In the genomic region with DNA sequence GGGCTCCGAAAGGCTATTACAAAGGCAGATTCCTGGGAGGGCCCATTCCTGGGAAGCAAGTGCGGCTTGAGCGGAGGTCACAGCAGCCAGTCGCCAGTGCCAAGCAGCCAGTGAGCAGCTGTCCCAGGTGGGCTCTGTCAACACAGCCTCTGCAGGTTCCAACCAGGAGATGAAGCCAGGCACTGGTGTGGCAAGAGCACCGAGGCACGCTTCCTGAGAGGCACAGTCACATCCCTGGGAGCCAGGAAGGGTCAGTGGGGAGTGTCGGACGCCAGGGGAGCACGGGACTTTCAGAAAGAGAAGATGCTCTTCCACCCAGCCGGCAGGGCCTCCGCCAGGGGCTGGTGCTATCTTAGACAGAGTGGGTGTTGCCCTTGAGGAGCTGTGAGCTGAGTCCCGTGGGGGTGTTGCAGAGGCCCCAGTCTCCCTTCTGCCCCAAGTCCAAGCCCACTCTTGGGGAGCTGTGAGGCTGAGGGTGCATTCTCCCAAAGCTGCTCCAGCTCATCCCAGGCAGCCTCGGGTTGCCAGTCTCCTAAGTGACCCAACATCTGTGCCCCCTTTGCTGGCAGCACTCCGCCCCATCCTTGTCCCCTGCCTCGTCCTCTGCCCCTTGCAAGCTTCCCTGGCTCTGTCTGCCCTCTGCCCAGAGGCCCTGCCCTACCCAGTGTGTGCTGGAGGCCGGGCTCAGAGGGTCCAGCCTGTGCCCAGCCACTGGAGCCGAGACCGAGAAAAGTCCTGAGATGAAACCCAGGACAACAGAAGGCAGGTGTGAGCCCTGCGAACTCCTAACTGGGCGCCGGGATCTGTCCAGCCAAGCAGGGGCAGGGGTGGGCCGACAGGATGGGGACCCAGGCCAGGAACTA, we compare ENCODE assay signal across 19 cellular contexts. TPM values are rescaled to one million over a fixed set of nuclear protein-coding genes. Genes with fewer than 3 reads are reported as not detected.
A peak's percentile ranks its signal among the peaks of the same experiment; 100 is the strongest.
DNase-seq lines count a peak whose midpoint lies in the region; ATAC-seq, FAIRE-seq and TF ChIP-seq lines count a peak whose summit lies in the region.
"Had no signal": no experiment of that assay in that cellular context is flagged by ENCODE, and none has a peak within 500 bp of the region (broad histone marks: within the 10 kb centered on the region; RNA-seq: fewer than 3 reads in every experiment).

No MANE protein-coding gene starts in this region.

- H3K4me1 ChIP-seq in K562 (replicated peaks in 1 of 2; ENCODE audit: control insufficient read depth in 2 of 2, insufficient read depth in 2 of 2, low read length in 2 of 2) (peaks cover 4 to 53% of the 10 kb centered on the region in 2 experiments), neuronal stem cell (ENCODE audit: control insufficient read depth in 2 of 2, insufficient read depth in 1 of 2, low read depth in 1 of 2, low read length in 2 of 2) (peaks cover 0 to 1% of the 10 kb centered on the region in 2 donors)
- H3K4me1 ChIP-seq: BE2C, HAP-1 had no signal

- H2AFZ ChIP-seq in K562 (ENCODE audit: low read depth, low read length): no peak overlapping the region
- H2AFZ ChIP-seq in neuronal stem cell (ENCODE audit: low read length): no peak overlapping the region
- H2AFZ ChIP-seq: GM23338 had no signal

- H2BK15ac ChIP-seq in neuronal stem cell (ENCODE audit: low read length): no peak overlapping the region

- CTCF ChIA-PET in K562 (lab: Yijun Ruan, JAX; ENCODE audit: low intra/inter-chr PET ratio): no interaction called here

- H4K8ac ChIP-seq in neuronal stem cell (ENCODE audit: low read depth, low read length): no peak overlapping the region

- no peak overlapping the region for H3K14ac ChIP-seq in neuronal stem cell (ENCODE audit: low read length)

- H4K91ac ChIP-seq in neuronal stem cell (ENCODE audit: low read depth, low read length, poor library complexity): no peak overlapping the region

- H2BK120ac ChIP-seq in neuronal stem cell (ENCODE audit: low read depth, low read length): no peak overlapping the region

- peak overlapping the region; percentile 23 for H3K4ac ChIP-seq in neuronal stem cell (ENCODE audit: low read length)

- H3K9me3 ChIP-seq in K562 (replicated peaks; ENCODE audit: control insufficient read depth, insufficient read depth, low read depth, low read length) (no peaks in the 10 kb centered on the region), neuronal stem cell (replicated peaks in 1 of 2; ENCODE audit: control insufficient read depth in 2 of 2, insufficient read depth in 1 of 2, low read depth in 1 of 2, low read length in 2 of 2) (no peaks in the 10 kb centered on the region)
- H3K9me3 ChIP-seq: BE2C, HAP-1 had no signal

- BruUV-seq in K562 (replicated peaks; lab: Mats Ljungman, UMichigan): no TSS peak

- H3K36me3 Mint-ChIP-seq in type B pancreatic cell: peaks cover 4% of the 10 kb centered on the region
- H3K36me3 Mint-ChIP-seq: CD4-positive, alpha-beta memory T cell had no signal

- H3K4me2 ChIP-seq in K562 (ENCODE audit: insufficient read depth, low read length) (no peak overlapping the region), neuronal stem cell (ENCODE audit: insufficient read depth, low read length, poor library complexity, severe bottlenecking) (no peak overlapping the region)
- H3K4me2 ChIP-seq: GM23338 had no signal

- H3K9ac ChIP-seq in K562 (ENCODE audit: insufficient read depth in 1 of 2, low read depth in 2 of 2, low read length in 2 of 2): peak overlapping the region in 1 of 2 experiments; percentile 36; a peak in 1 of 4 replicates
- peak overlapping the region; percentile 44 for H3K9ac ChIP-seq in neuronal stem cell (ENCODE audit: low read depth, low read length, poor library complexity)

- H3K79me2 ChIP-seq in K562 (ENCODE audit: control insufficient read depth, insufficient read depth, low read length): peaks cover 16% of the 10 kb centered on the region

- ATAC-seq in K562: peak; percentile 10
- ATAC-seq: GM23338 had no signal

- no peak overlapping the region for H2BK5ac ChIP-seq in neuronal stem cell (ENCODE audit: low read length)

- H4K20me1 ChIP-seq in K562 (replicated peaks; ENCODE audit: control insufficient read depth, insufficient read depth, low read length): peaks cover 34% of the 10 kb centered on the region

- H3K36me3 ChIP-seq in H7 (replicated peaks; ENCODE audit: control insufficient read depth, insufficient read depth, low read length) (no peaks in the 10 kb centered on the region; the same call in none of the 2 replicates), K562 (ENCODE audit: control insufficient read depth, insufficient read depth, low read length) (peaks cover 28% of the 10 kb centered on the region; the same call in 1 of the 3 replicates), neuronal stem cell (replicated peaks in 1 of 2; ENCODE audit: control insufficient read depth in 2 of 2, insufficient read depth in 2 of 2, low read length in 2 of 2) (peaks cover 5 to 19% of the 10 kb centered on the region in 2 donors)

- peak overlapping the region; percentile 16 for H3K27ac Mint-ChIP-seq in type B pancreatic cell
- H3K27ac Mint-ChIP-seq: CD4-positive, alpha-beta memory T cell; GM23338; HFFc6 had no signal

- H3K4me3 Mint-ChIP-seq in type B pancreatic cell: no peak overlapping the region
- H3K4me3 Mint-ChIP-seq: GM23338, HFFc6 had no signal

- peaks cover 12% of the 10 kb centered on the region for H3K9me1 ChIP-seq in K562 (ENCODE audit: control insufficient read depth, insufficient read depth, low read length)

- no peaks in the 10 kb centered on the region for H3K27me3 Mint-ChIP-seq in type B pancreatic cell
- H3K27me3 Mint-ChIP-seq: CD4-positive, alpha-beta memory T cell had no signal

- peak overlapping the region; percentile 8 for H3K23ac ChIP-seq in neuronal stem cell (ENCODE audit: low read depth, low read length, poor library complexity)

- intact Hi-C loops in K562 (cut with micrococcal nuclease): no loop called here

- no peak for FAIRE-seq in K562 (lab: Jason Lieb, UNC)
- FAIRE-seq: GM18507 had no signal

- no peaks in the 10 kb centered on the region for H3K27me3 ChIP-seq in H7 (ENCODE audit: control insufficient read depth, insufficient read depth, low read length)
- peaks cover 10 to 18% of the 10 kb centered on the region in 2 experiments for H3K27me3 ChIP-seq in K562 (ENCODE audit: control insufficient read depth in 2 of 2, insufficient read depth in 2 of 2, low read length in 2 of 2)
- H3K27me3 ChIP-seq in neuronal stem cell (ENCODE audit: control insufficient read depth in 3 of 3, insufficient read depth in 3 of 3, low read depth in 1 of 3, low read length in 3 of 3): no peaks in the 10 kb centered on the region
- H3K27me3 ChIP-seq: BE2C had no signal

- no peak for TF ChIP-seq CTCF in K562 (IDR thresholded peaks at IDR 0.05 in 2 of 3, conservative IDR thresholded peaks at IDR 0.05 in 1 of 3; ENCODE audit: insufficient read depth in 2 of 3, low read depth in 1 of 3, low read length in 3 of 3)
- no peak for TF ChIP-seq CTCF in type B pancreatic cell (conservative IDR thresholded peaks at IDR 0.05)

- no peak overlapping the region for H2BK12ac ChIP-seq in neuronal stem cell (ENCODE audit: low read length)

- H3K27ac ChIP-seq in K562 (ENCODE audit: extremely low read depth, low read depth, low read length) (no peak overlapping the region), neuronal stem cell (replicated peaks; ENCODE audit: low read length) (no peak overlapping the region)
- H3K27ac ChIP-seq: C4-2B had no signal

- no peak for TF ChIP-seq RAD21 in K562 (CRISPR knock-in tag; conservative IDR thresholded peaks at IDR 0.05 in 1 of 2, IDR thresholded peaks at IDR 0.05 in 1 of 2)

- H3K18ac ChIP-seq in neuronal stem cell (ENCODE audit: low read length): no peak overlapping the region

- no peak overlapping the region for H3K4me3 ChIP-seq in H7 (ENCODE audit: insufficient read depth, low read depth, low read length)
- no peak overlapping the region for H3K4me3 ChIP-seq in K562
- no peak overlapping the region for H3K4me3 ChIP-seq in neuronal stem cell (ENCODE audit: low read length in 2 of 2)
- H3K4me3 ChIP-seq: GM23338, HAP-1 had no signal

- peaks cover 7% of the 10 kb centered on the region for H3K79me1 ChIP-seq in neuronal stem cell (ENCODE audit: low read depth, low read length)

- DNase-seq in H7 (peak; percentile 43), K562 (ENCODE audit: extremely low read depth in 1 of 4, low spot score in 3 of 4) (peak in 1 of 4 experiments; percentile 8), neuronal stem cell (ENCODE audit: low spot score) (no peak), type B pancreatic cell (ENCODE audit: extremely low spot score, unreplicated experiment) (no peak), mesenteric fat pad (ENCODE audit: low spot score) (no peak), HuH-7.5 (ENCODE audit: low spot score) (no peak)
- no peak for DNase-seq in activated CD8-positive, alpha-beta memory T cell treated with anti-CD3 and anti-CD28 coated beads for 24 hours
- DNase-seq: BE2C; CD4-positive, alpha-beta memory T cell; DND-41; GDM1; HFFc6; KBM-7 had no signal

- no peaks in the 10 kb centered on the region for H3K4me1 Mint-ChIP-seq in type B pancreatic cell (ENCODE audit: unreplicated experiment)

- no peak for TF ChIP-seq EP300 in K562 (IDR thresholded peaks at IDR 0.05; ENCODE audit: low read length)

- H2AK5ac ChIP-seq in neuronal stem cell (ENCODE audit: low read depth, low read length): no peak overlapping the region

- 84% methylated on average over 19 of the region's 22 CpGs for WGBS in K562 (ENCODE audit: insufficient coverage, low coverage, missing lambda C conversion rate)
- no CpG with 5 or more reads among the region's 22 CpGs for WGBS in neuronal stem cell (ENCODE audit: extremely low coverage in 2 of 2, insufficient read length in 2 of 2, insufficient replicate concordance in 1 of 2), 2 donors

- TF ChIP-seq POLR2A in K562 (conservative IDR thresholded peaks at IDR 0.05): peak; percentile 46; the same call in 1 of the 2 replicates

- POLR2A ChIA-PET in K562 (lab: Yijun Ruan, JAX): interaction anchor here (0.6 to 2.3 kb wide), 10 partner anchors 8 to 526 kb away, joined by 3 to 10 read pairs (median 3); a partner anchor contains a TSS

- no peaks in the 10 kb centered on the region for H3K9me3 Mint-ChIP-seq in type B pancreatic cell
- H3K9me3 Mint-ChIP-seq: CD4-positive, alpha-beta memory T cell; GM23338; HFFc6 had no signal

- in situ Hi-C loops in K562 (cut with MboI): no loop called here

RNA-seq across cellular contexts. Expression of a gene that starts 6.6 kb away (rescaled TPM):
- 21.4 and 26.8 TPM in 2 replicates for total RNA-seq in H7 (2014; rRNA removed; shearing (Covaris generic))
- total RNA-seq in K562 (2011; cell fraction: chromatin; rRNA removed; ENCODE audit: low replicate concordance): 16.0 and 57.6 TPM in 2 replicates
- 61.3 and 65.9 TPM in 2 replicates for total RNA-seq in K562 (2011; cell fraction: nucleolus; rRNA removed)
- total RNA-seq in K562 (2011; cell fraction: nucleoplasm; rRNA removed): 23.4 and 28.0 TPM in 2 replicates
- 22.4 and 26.6 TPM in 2 replicates for total RNA-seq in K562 (2014; rRNA removed)
- total RNA-seq in K562 (2014; rRNA removed; fragmentation: Illumina TruSeq; extraction: Trizol): 0.86 and 1.3 TPM in 2 replicates
- total RNA-seq in K562 (2015; rRNA removed; fragmentation: Illumina TruSeq; extraction: Trizol): 6.2 and 7.5 TPM in 2 replicates
- 31.7 and 38.0 TPM in 2 replicates for total RNA-seq in K562 (2021)
- 3.7 and 7.3 TPM in 2 replicates for polyA plus RNA-seq in K562 (2011; rRNA removed)
- 6.4 and 24.1 TPM in 2 replicates for polyA plus RNA-seq in K562 (2011; cell fraction: cytosol; rRNA removed)
- polyA plus RNA-seq in K562 (2011; cell fraction: nucleus; rRNA removed): 16.0 and 47.0 TPM in 2 replicates
- 33.6 and 39.2 TPM in 2 replicates for polyA plus RNA-seq in K562 (2012)
- 3.8 and 10.5 TPM in 2 replicates for polyA plus RNA-seq in K562 (2014; fragmentation: Illumina TruSeq; extraction: Trizol)
- not detected for polyA plus RNA-seq in K562 (2014; fragmentation: Nextera tagmentation; extraction: Ambion mirVana)
- polyA plus RNA-seq in K562 (2014; rRNA removed): 21.8 and 26.0 TPM in 2 replicates
- 0.87 and 1.6 TPM in 2 replicates for polyA minus RNA-seq in K562 (2011; rRNA and poly(A)+ RNA removed)
- polyA minus RNA-seq in K562 (2011; cell fraction: cytosol; rRNA and poly(A)+ RNA removed): 6.5 and 9.3 TPM in 2 replicates
- 12.0 and 17.2 TPM in 2 replicates for polyA minus RNA-seq in K562 (2011; cell fraction: nucleus; rRNA and poly(A)+ RNA removed)
- polyA plus RNA-seq in neuronal stem cell (2013, experiment 1 of 2): 13.4 TPM
- 13.0 TPM for polyA plus RNA-seq in neuronal stem cell (2013, experiment 2 of 2)
- 49.2 and 85.9 TPM in 2 replicates for total RNA-seq in type B pancreatic cell (ENCODE audit: low replicate concordance)
- total RNA-seq in mesenteric fat pad: 20.9 TPM

RNA-seq across cellular contexts. Expression of a gene that starts 16.6 kb away (rescaled TPM):
- 35.6 and 42.8 TPM in 2 replicates for total RNA-seq in H7 (2014; rRNA removed; shearing (Covaris generic))
- total RNA-seq in K562 (2011; cell fraction: chromatin; rRNA removed; ENCODE audit: low replicate concordance): 41.1 and 92.0 TPM in 2 replicates
- total RNA-seq in K562 (2011; cell fraction: nucleolus; rRNA removed): 34.2 and 37.4 TPM in 2 replicates
- 33.4 and 44.4 TPM in 2 replicates for total RNA-seq in K562 (2011; cell fraction: nucleoplasm; rRNA removed)
- total RNA-seq in K562 (2014; rRNA removed) (11.6 and 15.7 TPM in 2 replicates), K562 (2014; rRNA removed; fragmentation: Illumina TruSeq; extraction: Trizol) (3.4 and 3.5 TPM in 2 replicates), K562 (2015; rRNA removed; fragmentation: Illumina TruSeq; extraction: Trizol) (6.0 and 6.8 TPM in 2 replicates), K562 (2021) (35.2 and 37.9 TPM in 2 replicates), type B pancreatic cell (ENCODE audit: low replicate concordance) (87.9 and 88.6 TPM in 2 replicates), mesenteric fat pad (74.1 TPM)
- polyA plus RNA-seq in K562 (2011; rRNA removed) (2.7 and 5.0 TPM in 2 replicates), K562 (2014; fragmentation: Illumina TruSeq; extraction: Trizol) (8.5 and 17.4 TPM in 2 replicates), K562 (2014; fragmentation: Nextera tagmentation; extraction: Ambion mirVana) (under 1 TPM; 0.15 to 0.27 TPM), K562 (2014; rRNA removed) (11.2 and 13.0 TPM in 2 replicates)
- 2.9 and 4.6 TPM in 2 replicates for polyA plus RNA-seq in K562 (2011; cell fraction: cytosol; rRNA removed)
- 15.2 and 25.7 TPM in 2 replicates for polyA plus RNA-seq in K562 (2011; cell fraction: nucleus; rRNA removed)
- 21.1 and 24.5 TPM in 2 replicates for polyA plus RNA-seq in K562 (2012)
- polyA minus RNA-seq in K562 (2011; rRNA and poly(A)+ RNA removed): 5.9 and 6.1 TPM in 2 replicates
- polyA minus RNA-seq in K562 (2011; cell fraction: cytosol; rRNA and poly(A)+ RNA removed): 14.1 and 21.3 TPM in 2 replicates
- polyA minus RNA-seq in K562 (2011; cell fraction: nucleus; rRNA and poly(A)+ RNA removed): 10.2 and 16.8 TPM in 2 replicates
- 48.7 TPM for polyA plus RNA-seq in neuronal stem cell (2013, experiment 1 of 2)
- 51.0 TPM for polyA plus RNA-seq in neuronal stem cell (2013, experiment 2 of 2)

RNA-seq across cellular contexts. Expression of a gene that starts 51.9 kb away (rescaled TPM):
- total RNA-seq in H7 (2014; rRNA removed; shearing (Covaris generic)): 0.38 and 0.41 TPM in 2 replicates
- total RNA-seq in K562 (2011; cell fraction: chromatin; rRNA removed; ENCODE audit: low replicate concordance): not detected in 2 replicates
- total RNA-seq in K562 (2011; cell fraction: nucleolus; rRNA removed): not detected in 2 replicates
- not detected in 2 replicates for total RNA-seq in K562 (2011; cell fraction: nucleoplasm; rRNA removed)
- total RNA-seq in K562 (2014; rRNA removed): not detected in 2 replicates
- not detected in 2 replicates for total RNA-seq in K562 (2014; rRNA removed; fragmentation: Illumina TruSeq; extraction: Trizol)
- not detected in 2 replicates for total RNA-seq in K562 (2015; rRNA removed; fragmentation: Illumina TruSeq; extraction: Trizol)
- not detected in 2 replicates for total RNA-seq in K562 (2021)
- polyA plus RNA-seq in K562 (2011; rRNA removed): not detected in 2 replicates
- polyA plus RNA-seq in K562 (2011; cell fraction: cytosol; rRNA removed): not detected in 2 replicates
- not detected in 2 replicates for polyA plus RNA-seq in K562 (2011; cell fraction: nucleus; rRNA removed)
- polyA plus RNA-seq in K562 (2012): not detected in 2 replicates
- not detected in 2 replicates for polyA plus RNA-seq in K562 (2014; fragmentation: Illumina TruSeq; extraction: Trizol)
- polyA plus RNA-seq in K562 (2014; fragmentation: Nextera tagmentation; extraction: Ambion mirVana): not detected
- polyA plus RNA-seq in K562 (2014; rRNA removed): not detected in 2 replicates
- not detected in 2 replicates for polyA minus RNA-seq in K562 (2011; rRNA and poly(A)+ RNA removed)
- polyA minus RNA-seq in K562 (2011; cell fraction: cytosol; rRNA and poly(A)+ RNA removed): not detected in 2 replicates
- not detected in 2 replicates for polyA minus RNA-seq in K562 (2011; cell fraction: nucleus; rRNA and poly(A)+ RNA removed)
- 0.74 TPM for polyA plus RNA-seq in neuronal stem cell (2013, experiment 1 of 2)
- polyA plus RNA-seq in neuronal stem cell (2013, experiment 2 of 2): 0.79 TPM
- 0.14 and 0.43 TPM in 2 replicates for total RNA-seq in type B pancreatic cell (ENCODE audit: low replicate concordance)
- total RNA-seq in mesenteric fat pad: 0.10 TPM
- total RNA-seq: A172, HFFc6, HT1080 had no signal
- polyA plus RNA-seq: CD4-positive, alpha-beta memory T cell had no signal
